1 cellular context compared by ENCODE assay signal in genomic region chr1:160567858-160568682, GRCh38.
TF ChIP-seq lines count a peak whose summit lies in the region.

No MANE protein-coding gene starts in this region.

TF ChIP-seq in GM12878, 131 proteins besides CTCF, POLR2A, EP300 and RAD21:
- 0 out of 2 replicates have a peak, but pooled peaks have one; percentile 41 for TF ChIP-seq HDGF (IDR thresholded peaks at IDR 0.05)
- TF ChIP-seq GABPA (IDR thresholded peaks at IDR 0.05; ENCODE audit: low read depth) = no peak
- peak; percentile 26 for TF ChIP-seq SKIL (IDR thresholded peaks at IDR 0.05; ENCODE audit: low read depth, poor library complexity, severe bottlenecking)
- TF ChIP-seq RB1 (IDR thresholded peaks at IDR 0.05; ENCODE audit: borderline replicate concordance) = no peak
- TF ChIP-seq CREM (IDR thresholded peaks at IDR 0.05; ENCODE audit: low read depth) = peak; percentile 67; the same call in 1 of the 2 replicates
- TF ChIP-seq NFYA (IDR thresholded peaks at IDR 0.05; ENCODE audit: borderline replicate concordance, low read depth, low read length) = no peak
- TF ChIP-seq ATF7 (IDR thresholded peaks at IDR 0.05; ENCODE audit: low read depth) = 0 out of 2 replicates have a peak, but pooled peaks have one; percentile 45
- TF ChIP-seq BMI1 (IDR thresholded peaks at IDR 0.05; ENCODE audit: borderline replicate concordance) = no peak
- peak in 1 of 2 experiments; percentile 25; a peak in 1 of 4 replicates for TF ChIP-seq ETV6 (conservative IDR thresholded peaks at IDR 0.05 in 1 of 2, IDR thresholded peaks at IDR 0.05 in 1 of 2; ENCODE audit: borderline replicate concordance in 1 of 2, low read depth in 1 of 2)
- 0 out of 2 replicates have a peak, but pooled peaks have one; percentile 16 for TF ChIP-seq TAF1 (IDR thresholded peaks at IDR 0.05; ENCODE audit: borderline replicate concordance, low read depth, low read length)
- TF ChIP-seq CBX5 (IDR thresholded peaks at IDR 0.05; ENCODE audit: low read depth) = 0 out of 2 replicates have a peak, but pooled peaks have one; percentile 41
- no peak for TF ChIP-seq BRCA1 (IDR thresholded peaks at IDR 0.05; ENCODE audit: low read depth, low read length)
- 0 out of 2 replicates have a peak, but pooled peaks have one; percentile 71 for TF ChIP-seq IRF4 (IDR thresholded peaks at IDR 0.05; ENCODE audit: low read depth, low read length)
- no peak for TF ChIP-seq ZNF592 (IDR thresholded peaks at IDR 0.05)
- peak; percentile 38; the same call in 1 of the 2 replicates for TF ChIP-seq IKZF1 (conservative IDR thresholded peaks at IDR 0.05)
- 0 out of 2 replicates have a peak, but pooled peaks have one; percentile 35 for TF ChIP-seq PAX5 (IDR thresholded peaks at IDR 0.05; ENCODE audit: borderline replicate concordance, low read depth, low read length)
- TF ChIP-seq ZNF217 (IDR thresholded peaks at IDR 0.05) = peak; percentile 9; the same call in 1 of the 2 replicates
- TF ChIP-seq CREB1 (IDR thresholded peaks at IDR 0.05; ENCODE audit: low read depth) = 0 out of 2 replicates have a peak, but pooled peaks have one; percentile 11
- peak; percentile 41; the same call in 1 of the 2 replicates for TF ChIP-seq CBFB (IDR thresholded peaks at IDR 0.05; ENCODE audit: low read depth)
- TF ChIP-seq BCL11A (IDR thresholded peaks at IDR 0.05; ENCODE audit: low read depth, low read length) = peak; percentile 41; the same call in 1 of the 2 replicates
- peak; percentile 39; the same call in 1 of the 2 replicates for TF ChIP-seq EED (IDR thresholded peaks at IDR 0.05; ENCODE audit: low read depth)
- TF ChIP-seq FOXM1 (IDR thresholded peaks at IDR 0.05; ENCODE audit: low read depth, low read length) = peak; percentile 53
- peak; percentile 54; the same call in 1 of the 2 replicates for TF ChIP-seq JUNB (IDR thresholded peaks at IDR 0.05)
- TF ChIP-seq POLR2AphosphoS2 (IDR thresholded peaks at IDR 0.05; ENCODE audit: low read depth, low read length) = no peak
- TF ChIP-seq ATF2 (IDR thresholded peaks at IDR 0.05; ENCODE audit: low read length) = peak; percentile 50
- TF ChIP-seq SMARCA5 (IDR thresholded peaks at IDR 0.05) = no peak
- no peak for TF ChIP-seq ZBTB11 (CRISPR knock-in tag; IDR thresholded peaks at IDR 0.05)
- no peak; the same call in 1 of the 2 replicates for TF ChIP-seq ZBED1 (IDR thresholded peaks at IDR 0.05; ENCODE audit: borderline replicate concordance)
- TF ChIP-seq CBX3 (IDR thresholded peaks at IDR 0.05; ENCODE audit: borderline replicate concordance, low read depth) = no peak
- no peak; a peak in 1 of 4 replicates for TF ChIP-seq IKZF2 (IDR thresholded peaks at IDR 0.05)
- peak; percentile 12 for TF ChIP-seq MEF2B (IDR thresholded peaks at IDR 0.05; ENCODE audit: partially characterized antibody, poor library complexity, severe bottlenecking)
- no peak for TF ChIP-seq BCL3 (IDR thresholded peaks at IDR 0.05; ENCODE audit: borderline replicate concordance, insufficient read depth, low read depth, low read length, poor library complexity, severe bottlenecking)
- TF ChIP-seq NFIC (IDR thresholded peaks at IDR 0.05; ENCODE audit: low read depth, low read length) = peak; percentile 70
- no peak for TF ChIP-seq ZNF24 (IDR thresholded peaks at IDR 0.05)
- TF ChIP-seq RUNX3 (IDR thresholded peaks at IDR 0.05; ENCODE audit: low read length) = peak; percentile 83
- no peak for TF ChIP-seq SMAD1 (IDR thresholded peaks at IDR 0.05; ENCODE audit: low read depth, partially characterized antibody)
- TF ChIP-seq NBN (IDR thresholded peaks at IDR 0.05) = 0 out of 2 replicates have a peak, but pooled peaks have one; percentile 65
- peak; percentile 38; the same call in 1 of the 2 replicates for TF ChIP-seq PML (IDR thresholded peaks at IDR 0.05; ENCODE audit: low read length)
- no peak for TF ChIP-seq RBBP5 (conservative IDR thresholded peaks at IDR 0.05)
- TF ChIP-seq WRNIP1 (IDR thresholded peaks at IDR 0.05; ENCODE audit: borderline replicate concordance, low read depth, low read length) = no peak
- no peak for TF ChIP-seq SUZ12 (IDR thresholded peaks at IDR 0.05; ENCODE audit: unreplicated experiment)
